ENCODE assay signal across 7 cellular contexts in the genomic region with DNA sequence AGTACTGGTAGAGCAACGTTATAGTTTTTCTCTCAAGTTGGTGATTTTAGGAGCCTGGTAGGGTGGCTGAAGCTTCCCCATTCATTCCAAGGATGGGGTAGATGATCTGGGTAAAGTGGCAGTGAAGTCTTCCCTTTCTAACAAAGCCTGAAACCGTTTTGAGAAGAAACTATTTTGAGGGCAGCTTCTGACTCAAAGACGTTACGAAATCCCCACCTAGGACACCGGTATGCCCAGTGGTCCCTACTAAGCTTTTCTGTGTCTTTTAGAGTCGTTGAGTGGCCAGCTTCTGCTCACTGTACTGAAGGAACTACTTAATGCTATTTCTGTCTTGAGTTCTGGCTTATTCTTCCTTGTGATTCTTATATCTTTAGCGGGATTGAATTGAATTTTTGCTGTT. TPM values are rescaled to one million over a fixed set of nuclear protein-coding genes. Genes with fewer than 3 reads are reported as not detected.
A peak's percentile ranks its signal among the peaks of the same experiment; 100 is the strongest.
DNase-seq lines count a peak whose midpoint lies in the region; ATAC-seq and TF ChIP-seq lines count a peak whose summit lies in the region.

No MANE protein-coding gene starts in this region.

- H3K36me3 Mint-ChIP-seq in T-cell, result no peaks in the 10 kb centered on the region
- no peaks in the 10 kb centered on the region for H3K36me3 Mint-ChIP-seq in glutamatergic neuron (ENCODE audit: unreplicated experiment)
- H3K36me3 Mint-ChIP-seq in stimulated activated memory B cell treated with anti-CD40 and anti-IgM and Interleukin-4, amounts not matched to agents 10 μg/mL and 1 μg/mL and 100 μg/mL, for 72 hours, result no peaks in the 10 kb centered on the region

- TF ChIP-seq CTCF in glutamatergic neuron (IDR thresholded peaks at IDR 0.05; ENCODE audit: partially characterized antibody, unreplicated experiment), result no peak

- DNase-seq in HCEC 1CT (peak; percentile 10), T-cell (no peak), glutamatergic neuron (no peak), mesenteric fat pad (ENCODE audit: low spot score) (no peak), GDM1 (lab: John Stamatoyannopoulos, UW) (no peak), DMS114 treated with DMSO at 0.1 percent for 48 hours (lab: John Stamatoyannopoulos, UW; ENCODE audit: unreplicated experiment) (no peak)

- POLR2A ChIA-PET in T-cell (lab: Charles Lee), result no interaction called here

- H3K27me3 Mint-ChIP-seq in T-cell (no peaks in the 10 kb centered on the region), glutamatergic neuron (ENCODE audit: unreplicated experiment) (peaks cover 10% of the 10 kb centered on the region)
- no peaks in the 10 kb centered on the region for H3K27me3 Mint-ChIP-seq in stimulated activated memory B cell treated with anti-CD40 and anti-IgM and Interleukin-4, amounts not matched to agents 10 μg/mL and 1 μg/mL and 100 μg/mL, for 72 hours

- H3K27ac Mint-ChIP-seq in T-cell (peak overlapping the region; percentile 91), glutamatergic neuron (ENCODE audit: unreplicated experiment) (no peak overlapping the region)
- H3K27ac Mint-ChIP-seq in stimulated activated memory B cell treated with anti-CD40 and anti-IgM and Interleukin-4, amounts not matched to agents 10 μg/mL and 1 μg/mL and 100 μg/mL, for 72 hours, result peak overlapping the region; percentile 89

- CTCF ChIA-PET in T-cell (lab: Charles Lee), result interaction anchor here (0.6 to 3.8 kb wide), 2 partner anchors 124 to 1100 kb away, joined by 3 to 10 read pairs; no protein-coding TSS in a partner anchor

- ATAC-seq in T-cell (replicated peaks in 1 of 4), result no peak
- ATAC-seq in stimulated activated memory B cell treated with anti-CD40 and anti-IgM and Interleukin-4, amounts not matched to agents 10 μg/mL and 1 μg/mL and 100 μg/mL, for 72 hours, result no peak

- H3K4me3 Mint-ChIP-seq in T-cell, result peak overlapping the region; percentile 87 to 97 (median 95)
- H3K4me3 Mint-ChIP-seq in glutamatergic neuron (ENCODE audit: unreplicated experiment), result peak overlapping the region; percentile 98
- H3K4me3 Mint-ChIP-seq in stimulated activated memory B cell treated with anti-CD40 and anti-IgM and Interleukin-4, amounts not matched to agents 10 μg/mL and 1 μg/mL and 100 μg/mL, for 72 hours, result peak overlapping the region; percentile 91

- H3K9me3 Mint-ChIP-seq in T-cell (no peaks in the 10 kb centered on the region), glutamatergic neuron (ENCODE audit: unreplicated experiment) (peaks cover 7% of the 10 kb centered on the region)
- H3K9me3 Mint-ChIP-seq in stimulated activated memory B cell treated with anti-CD40 and anti-IgM and Interleukin-4, amounts not matched to agents 10 μg/mL and 1 μg/mL and 100 μg/mL, for 72 hours, result no peaks in the 10 kb centered on the region

- H3K4me1 Mint-ChIP-seq in T-cell (peaks cover 29 to 37% (median 34%) of the 10 kb centered on the region in 3 donors), glutamatergic neuron (ENCODE audit: low read depth, unreplicated experiment) (peaks cover 3% of the 10 kb centered on the region)
- H3K4me1 Mint-ChIP-seq in stimulated activated memory B cell treated with anti-CD40 and anti-IgM and Interleukin-4, amounts not matched to agents 10 μg/mL and 1 μg/mL and 100 μg/mL, for 72 hours, result peaks cover 29% of the 10 kb centered on the region

RNA-seq across cellular contexts. Expression of a gene that starts 1.4 kb away (rescaled TPM):
- 10 to 100 TPM; 39.4 to 55.9 (median 50.7) TPM for total RNA-seq in T-cell
- 49.4 TPM for total RNA-seq in glutamatergic neuron (ENCODE audit: unreplicated experiment)
- total RNA-seq in mesenteric fat pad, result 29.2 TPM
